Comparison of ENCODE assay signal across 16 cellular contexts in genomic region chr20:18048191-18048590, GRCh38. TPM values are rescaled to one million over a fixed set of nuclear protein-coding genes. Genes with fewer than 3 reads are reported as not detected.
"Had no signal": no experiment of that assay in that cellular context is flagged by ENCODE, and none has a peak within 500 bp of the region (broad histone marks: within the 10 kb centered on the region; RNA-seq: fewer than 3 reads in every experiment).

No MANE protein-coding gene starts in this region.

- H3K9me3 ChIP-seq: colonic mucosa had no signal

- H3K27ac ChIP-seq: colonic mucosa, heart left ventricle, left lung, thoracic aorta had no signal

- DNase-seq: activated CD8-positive, alpha-beta T cell treated with anti-CD3 and anti-CD28 coated beads for 36 hours; activated naive CD4-positive, alpha-beta T cell treated with Interleukin-2 at 50 U/mL for 16 hours; caudate nucleus; colonic mucosa; effector CD4-positive, alpha-beta T cell; foreskin melanocyte; heart left ventricle; left lung; natural killer cell; posterior cingulate gyrus; stimulated activated CD4-positive, alpha-beta T cell treated with anti-CD3 and anti-CD28 coated beads, Interleukin-15, amount 100 ng/mL, for 24 hours; stimulated activated CD4-positive, alpha-beta T cell treated with anti-CD3 and anti-CD28 coated beads, Interleukin-4, amount 100 ng/mL, for 24 hours; stimulated activated naive CD8-positive, alpha-beta T cell treated with anti-CD3 and anti-CD28 coated beads, Interleukin-15, amount 100 ng/mL, for 72 hours had no signal

- ATAC-seq: activated CD8-positive, alpha-beta T cell treated with anti-CD3 and anti-CD28 coated beads for 36 hours; heart left ventricle; left lung; natural killer cell; stimulated activated naive CD8-positive, alpha-beta T cell treated with anti-CD3 and anti-CD28 coated beads, Interleukin-15, amount 100 ng/mL, for 72 hours had no signal

- H3K36me3 ChIP-seq: colonic mucosa, heart left ventricle, left lung, thoracic aorta had no signal

- H3K4me3 ChIP-seq: colonic mucosa, heart left ventricle, left lung, thoracic aorta had no signal

- H3K36me3 Mint-ChIP-seq: natural killer cell had no signal

- H3K4me3 Mint-ChIP-seq: activated CD8-positive, alpha-beta T cell treated with anti-CD3 and anti-CD28 coated beads for 36 hours; natural killer cell; stimulated activated naive CD8-positive, alpha-beta T cell treated with anti-CD3 and anti-CD28 coated beads, Interleukin-15, amount 100 ng/mL, for 72 hours had no signal

- H3K4me1 ChIP-seq: colonic mucosa, heart left ventricle, left lung had no signal

- H3K27ac Mint-ChIP-seq: activated CD8-positive, alpha-beta T cell treated with anti-CD3 and anti-CD28 coated beads for 36 hours; natural killer cell; stimulated activated naive CD8-positive, alpha-beta T cell treated with anti-CD3 and anti-CD28 coated beads, Interleukin-15, amount 100 ng/mL, for 72 hours had no signal

- H3K4me1 Mint-ChIP-seq: natural killer cell; stimulated activated naive CD8-positive, alpha-beta T cell treated with anti-CD3 and anti-CD28 coated beads, Interleukin-15, amount 100 ng/mL, for 72 hours had no signal

- H3K27me3 ChIP-seq: colonic mucosa had no signal

- H3K9me3 Mint-ChIP-seq: activated CD8-positive, alpha-beta T cell treated with anti-CD3 and anti-CD28 coated beads for 36 hours; natural killer cell had no signal

RNA-seq across cellular contexts. Expression of gene OVOL2, which starts 9.5 kb away (rescaled TPM):
- total RNA-seq: activated CD8-positive, alpha-beta T cell treated with anti-CD3 and anti-CD28 coated beads for 36 hours; endothelial cell of umbilical vein; heart left ventricle; natural killer cell; skeletal muscle tissue had no signal
- polyA plus RNA-seq: endothelial cell of umbilical vein, heart left ventricle had no signal
